In genomic region chr3:14124615-14125192, GRCh38 we compare ENCODE assay signal across 8 cellular contexts. TPM values are rescaled to one million over a fixed set of nuclear protein-coding genes. Genes with fewer than 3 reads are reported as not detected.
DNase-seq lines count a peak whose midpoint lies in the region; ATAC-seq, FAIRE-seq and TF ChIP-seq lines count a peak whose summit lies in the region.

CHCHD4 (minus strand) TSS chr3:14124870; CDS start chr3:14124676, 194 bp downstream.
TMEM43 (plus strand) TSS chr3:14125052; CDS start chr3:14125194, 142 bp downstream.

- H3K4me3 ChIP-seq in adrenal gland (peak within 1 kb of the TSS; percentile 56 to 76 (median 66)), heart right ventricle (peak within 1 kb of the TSS; percentile 68 to 98 (median 81)), upper lobe of right lung (peak within 1 kb of the TSS; percentile 96)

- 0% methylated on average over 7 to 55 of the region's 55 CpGs for WGBS in adrenal gland, 4 donors
- WGBS in heart right ventricle, 2 donors, result 0 to 1% methylated on average over 51 to 55 of the region's 55 CpGs

- peaks cover 44% of the 10 kb centered on the region for H3K36me3 Mint-ChIP-seq in T-cell

- no peak for TF ChIP-seq CTCF in adrenal gland (IDR thresholded peaks at IDR 0.05)
- no peak for TF ChIP-seq CTCF in heart right ventricle (IDR thresholded peaks at IDR 0.05)
- no peak for TF ChIP-seq CTCF in upper lobe of right lung (IDR thresholded peaks at IDR 0.05)

- CTCF ChIA-PET in T-cell (lab: Charles Lee), result interaction anchor here (0.6 to 2.6 kb wide), 11 partner anchors 18 to 1546 kb away, joined by 3 to 26 read pairs (median 5); partner anchors contain the start of genes LSM3 (in 1 of the 2) and XPC (in 1 of the 2)

- H3K4me3 Mint-ChIP-seq in T-cell, result peak within 1 kb of the TSS; percentile 93 to 95 (median 94)

- H3K4me1 Mint-ChIP-seq in T-cell, result peaks cover 61 to 73% (median 63%) of the 10 kb centered on the region in 3 donors

- peaks cover 15 to 40% of the 10 kb centered on the region in 2 donors for H3K4me1 ChIP-seq in adrenal gland (replicated peaks in 1 of 2)
- H3K4me1 ChIP-seq in heart right ventricle, result peaks cover 7 to 47% (median 41%) of the 10 kb centered on the region in 9 donors
- H3K4me1 ChIP-seq in upper lobe of right lung, result peaks cover 30% of the 10 kb centered on the region

- intact Hi-C loops in adrenal gland (cut with DNase I), result loop anchor here in 1 of 2 donors (10.0 kb wide), 1 partner anchor 50 kb away; the partner anchor contains the start of genes LSM3 and XPC
- intact Hi-C loops in heart right ventricle (cut with DNase I), result loop anchor here in 8 of 10 donors (1.0 to 10.0 kb wide), 8 partner anchors 19 to 470 kb away; partner anchors contain the start of genes LSM3 (in 7 of the 8) and XPC (in 7 of the 8)
- intact Hi-C loops in posterior vena cava (cut with DNase I), result loop anchor here (2.0 to 10.0 kb wide), 5 partner anchors 22 to 340 kb away; partner anchors contain the start of genes LSM3 (in 2 of the 2) and XPC (in 2 of the 2)
- intact Hi-C loops in upper lobe of right lung (cut with DNase I), result loop anchor here (10.0 kb wide), 1 partner anchor 230 kb away; no protein-coding TSS in a partner anchor

- H3K27ac ChIP-seq in adrenal gland (peak within 1 kb of the TSS; percentile 88 to 96 (median 91)), heart right ventricle (peak within 1 kb of the TSS; percentile 78 to 97 (median 93)), upper lobe of right lung (peak within 1 kb of the TSS; percentile 98)

- no peaks in the 10 kb centered on the region for H3K9me3 ChIP-seq in adrenal gland (replicated peaks in 1 of 3)
- no peaks in the 10 kb centered on the region for H3K9me3 ChIP-seq in heart right ventricle
- H3K9me3 ChIP-seq in upper lobe of right lung, result no peaks in the 10 kb centered on the region

- no peak for TF ChIP-seq POLR2A in GM12891 (IDR thresholded peaks at IDR 0.05; ENCODE audit: low read depth, low read length)
- peak; percentile 68 to 89 for TF ChIP-seq POLR2A in adrenal gland (IDR thresholded peaks at IDR 0.05)

- peak; percentile 79 for FAIRE-seq in GM12891 (lab: Jason Lieb, UNC)

- H3K36me3 ChIP-seq in adrenal gland (replicated peaks in 1 of 2) (peaks cover 0 to 4% of the 10 kb centered on the region in 2 donors), heart right ventricle (peaks cover 0 to 50% (median 12%) of the 10 kb centered on the region in 9 donors), upper lobe of right lung (peaks cover 16% of the 10 kb centered on the region)

- H3K27ac Mint-ChIP-seq in T-cell, result peak within 1 kb of the TSS; percentile 90 to 92

- H3K27me3 Mint-ChIP-seq in T-cell, result no peaks in the 10 kb centered on the region

- H3K27me3 ChIP-seq in adrenal gland (no peaks in the 10 kb centered on the region), heart right ventricle (no peaks in the 10 kb centered on the region), upper lobe of right lung (no peaks in the 10 kb centered on the region)

- POLR2A ChIA-PET in T-cell (lab: Charles Lee), result interaction anchor here (0.6 to 4.4 kb wide), 11 partner anchors 17 to 608 kb away, joined by 3 to 60 read pairs (median 4); partner anchors contain the start of genes LSM3 (in 2 of the 2), XPC (in 2 of the 2) and CCDC174 (in 1 of the 2)

- H3K9me3 Mint-ChIP-seq in T-cell, result no peaks in the 10 kb centered on the region

- DNase-seq in GM12891 (ENCODE audit: insufficient read length, low spot score) (peak; percentile 98), NCI-H1436 treated with DMSO at 0.1 percent for 48 hours (lab: John Stamatoyannopoulos, UW) (peak; percentile 73), T-cell (peak; percentile 88 to 100 (median 98)), adrenal gland (peak; percentile 99 to 100 (median 99)), heart right ventricle (peak; percentile 99), posterior vena cava (ENCODE audit: low spot score) (peak; percentile 100), upper lobe of right lung (peak; percentile 100)

- ATAC-seq in HG02840 (IDR thresholded peaks at IDR 0.05; ENCODE audit: low FRiP score, unreplicated experiment) (peak; percentile 89), T-cell (replicated peaks in 1 of 4) (peak; percentile 91 to 93 (median 92)), heart right ventricle (peak; percentile 91 to 97 (median 95)), upper lobe of right lung (peak; percentile 89)

TF ChIP-seq in GM12891, 5 proteins besides CTCF, POLR2A, EP300 and RAD21:
- no peak for TF ChIP-seq SPI1 (IDR thresholded peaks at IDR 0.05; ENCODE audit: low read depth, low read length)
- peak; percentile 12; the same call in 1 of the 2 replicates for TF ChIP-seq POLR2AphosphoS5 (IDR thresholded peaks at IDR 0.05; ENCODE audit: low read depth, low read length)
- TF ChIP-seq TAF1 (IDR thresholded peaks at IDR 0.05; ENCODE audit: low read depth, low read length), result peak; percentile 45
- no peak; the same call in none of the 2 replicates for TF ChIP-seq POU2F2 (IDR thresholded peaks at IDR 0.05; ENCODE audit: low read depth, low read length)

RNA-seq across cellular contexts. Expression of gene CHCHD4, which starts in this region (rescaled TPM):
- polyA plus RNA-seq in GM12891 (2012; ENCODE audit: low read depth, missing spikeins), result 11.4 TPM
- total RNA-seq in T-cell (1 to 10 TPM; 2.7 to 8.4 (median 8.3) TPM), adrenal gland (10 to 100 TPM; 10.2 to 25.2 (median 17.6) TPM), heart right ventricle (10 to 100 TPM; 18.0 to 37.2 (median 28.0) TPM), posterior vena cava (1 to 10 TPM; 7.9 TPM), upper lobe of right lung (12.0 TPM)
- polyA plus RNA-seq in adrenal gland (10 to 100 TPM; 10.1 to 39.0 (median 11.7) TPM), heart right ventricle (10 to 100 TPM; 20.1 to 23.8 TPM)

RNA-seq across cellular contexts. Expression of gene TMEM43, which starts in this region (rescaled TPM):
- 13.1 TPM for polyA plus RNA-seq in GM12891 (2012; ENCODE audit: low read depth, missing spikeins)
- total RNA-seq in T-cell, result 10 to 100 TPM; 36.9 to 76.3 (median 63.6) TPM
- 10 to 100 TPM; 52.4 to 79.1 (median 59.1) TPM for total RNA-seq in adrenal gland
- 10 to 100 TPM; 40.0 to 50.4 (median 41.5) TPM for polyA plus RNA-seq in adrenal gland
- 10 to 100 TPM; 23.9 to 47.4 (median 37.2) TPM for total RNA-seq in heart right ventricle
- 10 to 100 TPM; 38.0 to 98.0 TPM for polyA plus RNA-seq in heart right ventricle
- total RNA-seq in posterior vena cava, result 100 to 1,000 TPM; 107 to 115 TPM
- 86.3 TPM for total RNA-seq in upper lobe of right lung

Comparison
In these comparisons a context has a peak if more than half of its experiments do, and no peak if none do; other contexts are left out.
1. Peak in every context shown above with its lines: DNase-seq, ATAC-seq, H3K4me3 ChIP-seq and H3K27ac ChIP-seq.